8 cellular contexts compared by ENCODE assay signal in the genomic region with DNA sequence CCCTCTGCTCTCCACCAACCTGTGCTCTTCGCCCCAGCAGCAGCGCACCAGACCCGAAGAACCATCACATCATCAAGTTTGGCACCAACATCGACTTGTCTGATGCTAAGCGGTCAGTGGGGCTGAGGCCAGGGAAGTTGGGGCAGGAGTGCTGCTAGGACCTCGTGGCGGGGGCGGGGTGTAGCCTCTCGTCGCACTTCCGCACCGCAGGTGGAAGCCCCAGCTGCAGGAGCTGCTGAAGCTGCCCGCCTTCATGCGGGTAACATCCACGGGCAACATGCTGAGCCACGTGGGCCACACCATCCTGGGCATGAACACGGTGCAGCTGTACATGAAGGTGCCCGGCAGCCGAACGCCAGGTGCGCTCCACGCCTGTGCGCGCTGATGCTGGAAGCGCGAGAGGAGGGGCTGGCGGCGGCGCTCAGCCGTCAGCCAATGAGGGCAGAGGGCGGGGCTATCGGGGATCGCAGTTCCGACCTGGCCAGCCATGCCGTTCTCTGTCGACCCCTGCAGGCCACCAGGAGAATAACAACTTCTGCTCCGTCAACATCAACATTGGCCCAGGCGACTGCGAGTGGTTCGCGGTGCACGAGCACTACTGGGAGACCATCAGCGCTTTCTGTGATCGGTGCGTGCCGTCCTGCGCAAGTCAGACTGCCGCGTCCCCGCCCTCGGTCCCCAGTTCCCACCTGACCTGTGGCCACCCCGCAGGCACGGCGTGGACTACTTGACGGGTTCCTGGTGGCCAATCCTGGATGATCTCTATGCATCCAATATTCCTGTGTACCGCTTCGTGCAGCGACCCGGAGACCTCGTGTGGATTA. TPM values are rescaled to one million over a fixed set of nuclear protein-coding genes. Genes with fewer than 3 reads are reported as not detected.
DNase-seq lines count a peak whose midpoint lies in the region; ATAC-seq and TF ChIP-seq lines count a peak whose summit lies in the region.

No MANE protein-coding gene starts in this region.

- H3K4me3 Mint-ChIP-seq in activated T-helper 17 cell treated with anti-CD3 and anti-CD28 coated beads, Interleukin-2, amount 50 U/mL, for 72 hours = peak overlapping the region; percentile 66
- peak overlapping the region; percentile 25 for H3K4me3 Mint-ChIP-seq in natural killer cell treated with Interleukin-12 subunit alpha and Interleukin-12 subunit beta and Interleukin-15 and Interleukin-18, amount 100 ng/mL, for 72 hours

- H3K27me3 ChIP-seq in HUES64 (ENCODE audit: insufficient read depth, low read length) (peaks cover 48% of the 10 kb centered on the region), Peyer's patch (no peaks in the 10 kb centered on the region)

- peaks cover 11% of the 10 kb centered on the region for H3K4me1 Mint-ChIP-seq in activated T-helper 17 cell treated with anti-CD3 and anti-CD28 coated beads, Interleukin-2, amount 50 U/mL, for 72 hours
- H3K4me1 Mint-ChIP-seq in natural killer cell treated with Interleukin-12 subunit alpha and Interleukin-12 subunit beta and Interleukin-15 and Interleukin-18, amount 100 ng/mL, for 72 hours (ENCODE audit: low read depth in 2 of 2) = peaks cover 9 to 29% of the 10 kb centered on the region in 2 donors

- H3K9ac ChIP-seq in HUES64 (ENCODE audit: low read depth, low read length) = no peak overlapping the region

- peak; percentile 96 for DNase-seq in DMS53 treated with DMSO at 0.1 percent for 48 hours (lab: John Stamatoyannopoulos, UW; ENCODE audit: unreplicated experiment)
- DNase-seq in Peyer's patch = peak; percentile 92 to 98 (median 96)
- DNase-seq in fibroblast of mammary gland (ENCODE audit: low read depth) = peak; percentile 85
- peak; percentile 93 for DNase-seq in natural killer cell treated with Interleukin-12 subunit alpha and Interleukin-12 subunit beta and Interleukin-15 and Interleukin-18, amount 100 ng/mL, for 72 hours (ENCODE audit: low spot score)
- DNase-seq in stimulated activated naive CD8-positive, alpha-beta T cell treated with anti-CD3 and anti-CD28 coated beads, Interleukin-15, Interleukin-2, amounts not matched to agents 100 U/mL and 50 U/mL, for 24 hours = peak; percentile 96

- H3K27ac Mint-ChIP-seq in activated T-helper 17 cell treated with anti-CD3 and anti-CD28 coated beads, Interleukin-2, amount 50 U/mL, for 72 hours = peak overlapping the region; percentile 25
- H3K27ac Mint-ChIP-seq in natural killer cell treated with Interleukin-12 subunit alpha and Interleukin-12 subunit beta and Interleukin-15 and Interleukin-18, amount 100 ng/mL, for 72 hours = no peak overlapping the region

- H3K36me3 ChIP-seq in HUES64 (ENCODE audit: insufficient read depth, low read length) (peaks cover 17% of the 10 kb centered on the region; the same call in 1 of the 2 replicates), Peyer's patch (peaks cover 0 to 84% (median 0%) of the 10 kb centered on the region in 3 donors)

- peak overlapping the region; percentile 56 for H3K4me3 ChIP-seq in HUES64 (ENCODE audit: low read length)
- peak overlapping the region; percentile 14 to 38 (median 24) for H3K4me3 ChIP-seq in Peyer's patch
- no peak overlapping the region for H3K4me3 ChIP-seq in fibroblast of mammary gland (ENCODE audit: control insufficient read depth, low read depth, low read length)

- H3K36me3 Mint-ChIP-seq in activated T-helper 17 cell treated with anti-CD3 and anti-CD28 coated beads, Interleukin-2, amount 50 U/mL, for 72 hours (ENCODE audit: low read depth) = peaks cover 63% of the 10 kb centered on the region
- H3K36me3 Mint-ChIP-seq in natural killer cell treated with Interleukin-12 subunit alpha and Interleukin-12 subunit beta and Interleukin-15 and Interleukin-18, amount 100 ng/mL, for 72 hours = no peaks in the 10 kb centered on the region

- peaks cover 5% of the 10 kb centered on the region for H3K4me1 ChIP-seq in HUES64 (ENCODE audit: insufficient read depth, low read length)
- H3K4me1 ChIP-seq in Peyer's patch = peaks cover 10 to 40% (median 17%) of the 10 kb centered on the region in 4 donors

- TF ChIP-seq POLR2A in Peyer's patch (IDR thresholded peaks at IDR 0.05) = peak in 1 of 2 donors; percentile 37

- H3K9me3 Mint-ChIP-seq in activated T-helper 17 cell treated with anti-CD3 and anti-CD28 coated beads, Interleukin-2, amount 50 U/mL, for 72 hours = no peaks in the 10 kb centered on the region
- H3K9me3 Mint-ChIP-seq in natural killer cell treated with Interleukin-12 subunit alpha and Interleukin-12 subunit beta and Interleukin-15 and Interleukin-18, amount 100 ng/mL, for 72 hours = no peaks in the 10 kb centered on the region

- no peaks in the 10 kb centered on the region for H3K27me3 Mint-ChIP-seq in activated T-helper 17 cell treated with anti-CD3 and anti-CD28 coated beads, Interleukin-2, amount 50 U/mL, for 72 hours
- no peaks in the 10 kb centered on the region for H3K27me3 Mint-ChIP-seq in natural killer cell treated with Interleukin-12 subunit alpha and Interleukin-12 subunit beta and Interleukin-15 and Interleukin-18, amount 100 ng/mL, for 72 hours

- ATAC-seq in GM21447 (IDR thresholded peaks at IDR 0.05; ENCODE audit: unreplicated experiment) = peak; percentile 62
- peak; percentile 90 for ATAC-seq in activated T-helper 17 cell treated with anti-CD3 and anti-CD28 coated beads, Interleukin-2, amount 50 U/mL, for 72 hours (replicated peaks)
- ATAC-seq in natural killer cell treated with Interleukin-12 subunit alpha and Interleukin-12 subunit beta and Interleukin-15 and Interleukin-18, amount 100 ng/mL, for 72 hours = peak; percentile 89 to 96
- peak; percentile 83 for ATAC-seq in stimulated activated naive CD8-positive, alpha-beta T cell treated with anti-CD3 and anti-CD28 coated beads, Interleukin-15, Interleukin-2, amounts not matched to agents 100 U/mL and 50 U/mL, for 24 hours

- H3K9me3 ChIP-seq in HUES64 (ENCODE audit: insufficient read depth, low read depth, low read length) = no peaks in the 10 kb centered on the region
- H3K9me3 ChIP-seq in Peyer's patch = no peaks in the 10 kb centered on the region

- TF ChIP-seq CTCF in Peyer's patch (IDR thresholded peaks at IDR 0.05) = peak; percentile 98 to 100 (median 100)
- peak; percentile 89 for TF ChIP-seq CTCF in fibroblast of mammary gland (conservative IDR thresholded peaks at IDR 0.05; ENCODE audit: control insufficient read depth, insufficient read depth, low read depth, low read length)

- WGBS in HUES64 = 18% methylated on average over 60 of the region's 60 CpGs

- H3K27ac ChIP-seq in HUES64 (ENCODE audit: low read depth, low read length) = no peak overlapping the region
- peak overlapping the region in 3 of 4 donors; percentile 14 to 72 (median 52) for H3K27ac ChIP-seq in Peyer's patch

RNA-seq across cellular contexts. Expression of a gene that starts 3.2 kb away (rescaled TPM):
- 11.1 TPM for polyA plus RNA-seq in HUES64 (2013, experiment 1 of 2)
- polyA plus RNA-seq in HUES64 (2013, experiment 2 of 2) = 13.9 TPM
- 10 to 100 TPM in 3 of 4 donors, 1 to 10 TPM in 1; 3.4 to 29.7 (median 12.9) TPM for total RNA-seq in Peyer's patch
- 1 to 10 TPM; 1.6 to 3.2 TPM for total RNA-seq in activated T-helper 17 cell treated with anti-CD3 and anti-CD28 coated beads, Interleukin-2, amount 50 U/mL, for 72 hours
- 1 to 10 TPM; 2.4 to 2.7 TPM for total RNA-seq in natural killer cell treated with Interleukin-12 subunit alpha and Interleukin-12 subunit beta and Interleukin-15 and Interleukin-18, amount 100 ng/mL, for 72 hours

RNA-seq across cellular contexts. Expression of a gene that starts 5.7 kb away (rescaled TPM):
- 49.8 TPM for polyA plus RNA-seq in HUES64 (2013, experiment 1 of 2)
- 47.3 TPM for polyA plus RNA-seq in HUES64 (2013, experiment 2 of 2)
- 10 to 100 TPM; 28.6 to 75.8 (median 47.8) TPM for total RNA-seq in Peyer's patch
- 100 to 1,000 TPM in 1 of 2 donors, 10 to 100 TPM in 1; 61.3 to 111 TPM for total RNA-seq in activated T-helper 17 cell treated with anti-CD3 and anti-CD28 coated beads, Interleukin-2, amount 50 U/mL, for 72 hours
- 100 to 1,000 TPM in 1 of 2 donors, 10 to 100 TPM in 1; 54.1 to 105 TPM for total RNA-seq in natural killer cell treated with Interleukin-12 subunit alpha and Interleukin-12 subunit beta and Interleukin-15 and Interleukin-18, amount 100 ng/mL, for 72 hours

RNA-seq across cellular contexts. Expression of a gene that starts 6.2 kb away (rescaled TPM):
- polyA plus RNA-seq in HUES64 (2013, experiment 1 of 2) = 12.3 TPM
- polyA plus RNA-seq in HUES64 (2013, experiment 2 of 2) = 8.8 TPM
- total RNA-seq in Peyer's patch = 1 to 10 TPM; 3.3 to 5.1 (median 4.2) TPM
- total RNA-seq in activated T-helper 17 cell treated with anti-CD3 and anti-CD28 coated beads, Interleukin-2, amount 50 U/mL, for 72 hours = 10 to 100 TPM; 14.8 to 19.4 TPM
- 10 to 100 TPM; 11.3 to 12.9 TPM for total RNA-seq in natural killer cell treated with Interleukin-12 subunit alpha and Interleukin-12 subunit beta and Interleukin-15 and Interleukin-18, amount 100 ng/mL, for 72 hours

RNA-seq across cellular contexts. Expression of a gene that starts 17.6 kb away (rescaled TPM):
- polyA plus RNA-seq in HUES64 (2013, experiment 1 of 2) = 9.3 TPM
- polyA plus RNA-seq in HUES64 (2013, experiment 2 of 2) = 10.8 TPM
- total RNA-seq in Peyer's patch = 10 to 100 TPM; 32.1 to 45.6 (median 36.4) TPM
- total RNA-seq in activated T-helper 17 cell treated with anti-CD3 and anti-CD28 coated beads, Interleukin-2, amount 50 U/mL, for 72 hours = 10 to 100 TPM; 33.7 to 93.3 TPM
- 10 to 100 TPM; 52.0 to 67.6 TPM for total RNA-seq in natural killer cell treated with Interleukin-12 subunit alpha and Interleukin-12 subunit beta and Interleukin-15 and Interleukin-18, amount 100 ng/mL, for 72 hours

RNA-seq across cellular contexts. Expression of a gene that starts 36.9 kb away (rescaled TPM):
- 23.9 TPM for polyA plus RNA-seq in HUES64 (2013, experiment 1 of 2)
- polyA plus RNA-seq in HUES64 (2013, experiment 2 of 2) = 24.9 TPM
- 10 to 100 TPM; 36.1 to 99.9 (median 45.1) TPM for total RNA-seq in Peyer's patch
- 100 to 1,000 TPM; 154 to 217 TPM for total RNA-seq in activated T-helper 17 cell treated with anti-CD3 and anti-CD28 coated beads, Interleukin-2, amount 50 U/mL, for 72 hours
- 100 to 1,000 TPM; 106 to 192 TPM for total RNA-seq in natural killer cell treated with Interleukin-12 subunit alpha and Interleukin-12 subunit beta and Interleukin-15 and Interleukin-18, amount 100 ng/mL, for 72 hours
